In genomic region chr6:69729870-69730449, GRCh38 we compare ENCODE assay signal across 9 cellular contexts.
A peak's percentile ranks its signal among the peaks of the same experiment; 100 is the strongest.
DNase-seq lines count a peak whose midpoint lies in the region; ATAC-seq, FAIRE-seq and TF ChIP-seq lines count a peak whose summit lies in the region.
"Had no signal": no experiment of that assay in that cellular context is flagged by ENCODE, and none has a peak within 500 bp of the region (broad histone marks: within the 10 kb centered on the region; RNA-seq: fewer than 3 reads in every experiment).

No MANE protein-coding gene starts in this region.

- H3K4me1 Mint-ChIP-seq in immature natural killer cell, result peaks cover 2 to 25% of the 10 kb centered on the region in 2 donors
- H3K4me1 Mint-ChIP-seq: activated CD4-positive, alpha-beta T cell treated with anti-CD3 and anti-CD28 coated beads, Interleukin-2, amount 10 ng/mL, durations not matched to agents 24 days and 14 days had no signal

- H3K4me2 ChIP-seq in A549 (no peak overlapping the region), OCI-LY7 (ENCODE audit: low read length) (no peak overlapping the region)

- no peaks in the 10 kb centered on the region for H3K27me3 Mint-ChIP-seq in immature natural killer cell (ENCODE audit: low read depth in 3 of 3)
- H3K27me3 Mint-ChIP-seq: activated CD4-positive, alpha-beta T cell treated with anti-CD3 and anti-CD28 coated beads, Interleukin-2, amount 10 ng/mL, durations not matched to agents 24 days and 14 days had no signal

- H3K9me3 ChIP-seq in A549 (no peaks in the 10 kb centered on the region), OCI-LY7 (ENCODE audit: low read length) (peaks cover 7% of the 10 kb centered on the region; the same call in 1 of the 2 replicates)

- no peaks in the 10 kb centered on the region for H3K9me2 ChIP-seq in OCI-LY7 (ENCODE audit: insufficient read depth, low read length)

- no peaks in the 10 kb centered on the region; the same call in none of the 2 replicates for H4K20me1 ChIP-seq in OCI-LY7 (ENCODE audit: insufficient read depth, low read length)

- no peak overlapping the region for H3K27ac Mint-ChIP-seq in immature natural killer cell
- H3K27ac Mint-ChIP-seq: activated CD4-positive, alpha-beta T cell treated with anti-CD3 and anti-CD28 coated beads, Interleukin-2, amount 10 ng/mL, durations not matched to agents 24 days and 14 days had no signal

- H2AFZ ChIP-seq in OCI-LY7 (ENCODE audit: low read length), result no peak overlapping the region

- no peak for FAIRE-seq in A549 (lab: Jason Lieb, UNC)

- H3K4me1 ChIP-seq in A549 (no peaks in the 10 kb centered on the region), OCI-LY7 (ENCODE audit: insufficient read depth, low read length, poor library complexity, severe bottlenecking) (no peaks in the 10 kb centered on the region)

- no peak for TF ChIP-seq EP300 in A549 (IDR thresholded peaks at IDR 0.05)

- H3K4me3 ChIP-seq in A549 (no peak overlapping the region), OCI-LY7 (ENCODE audit: low read depth, low read length, poor library complexity, severe bottlenecking) (no peak overlapping the region), foreskin fibroblast (ENCODE audit: low read depth in 1 of 2, low read length in 2 of 2) (no peak overlapping the region)

- BruUV-seq in OCI-LY7 (replicated peaks; lab: Mats Ljungman, UMichigan), result no TSS peak

- POLR2A ChIA-PET in A549 (lab: Yijun Ruan, JAX) (no interaction called here), OCI-LY7 (lab: Charles Lee) (interaction anchor here (0.7 to 1.1 kb wide), 4 partner anchors 19 to 57 kb away, joined by 3 to 4 read pairs (median 4); no protein-coding TSS in a partner anchor)

- H3K36me3 Mint-ChIP-seq in immature natural killer cell, result peaks cover 12 to 15% (median 14%) of the 10 kb centered on the region in 3 donors

- intact Hi-C loops in OCI-LY7 (cut with micrococcal nuclease; ENCODE audit: unreplicated experiment), result loop anchor here (10.0 kb wide), 1 partner anchor 375 kb away; no protein-coding TSS in a partner anchor

- no peak for TF ChIP-seq POLR2A in A549 (IDR thresholded peaks at IDR 0.05; ENCODE audit: low read length)

- no peak overlapping the region for H3K27ac ChIP-seq in A549
- no peak overlapping the region for H3K27ac ChIP-seq in OCI-LY7 (ENCODE audit: low read depth, low read length, poor library complexity, severe bottlenecking)

- TF ChIP-seq CTCF in A549 (IDR thresholded peaks at IDR 0.05) (peak; percentile 34; the same call in 2 of the 3 replicates), OCI-LY7 (conservative IDR thresholded peaks at IDR 0.05; ENCODE audit: low read length) (peak; percentile 85), foreskin fibroblast (IDR thresholded peaks at IDR 0.05; ENCODE audit: low read depth, low read length) (peak; percentile 3)

- ATAC-seq in A549, result no peak
- no peak for ATAC-seq in HG03159 (IDR thresholded peaks at IDR 0.05; ENCODE audit: unreplicated experiment)

- CTCF ChIA-PET in A549 (lab: Yijun Ruan, JAX), result interaction anchor here (0.7 kb wide), 1 partner anchor 9 kb away, joined by 3 read pairs; no protein-coding TSS in a partner anchor
- CTCF ChIA-PET in OCI-LY7 (lab: Charles Lee; ENCODE audit: unreplicated experiment), result no interaction called here

- WGBS in A549 (ENCODE audit: missing lambda C conversion rate), result 61% methylated on average over 3 of the region's 3 CpGs

- H3K36me3 ChIP-seq in OCI-LY7 (ENCODE audit: insufficient read depth, low read length), result no peaks in the 10 kb centered on the region

- DNase-seq in A549 (ENCODE audit: low read depth in 1 of 2, low spot score in 1 of 2), result no peak
- peak; percentile 8 for DNase-seq in GF-D8 (lab: John Stamatoyannopoulos, UW)
- DNase-seq in OCI-LY7 (ENCODE audit: low spot score), result peak; percentile 2
- DNase-seq in foreskin fibroblast, result peak in 1 of 2 donors; percentile 4
- DNase-seq in HK-2 (ENCODE audit: unreplicated experiment), result no peak
- DNase-seq in NCI-H2081 treated with DMSO at 0.1 percent for 48 hours (lab: John Stamatoyannopoulos, UW), result no peak
- no peak for DNase-seq in immature natural killer cell
- DNase-seq: activated CD4-positive, alpha-beta T cell treated with anti-CD3 and anti-CD28 coated beads, Interleukin-2, amount 10 ng/mL, durations not matched to agents 24 days and 14 days had no signal

- TF ChIP-seq RAD21 in A549 (conservative IDR thresholded peaks at IDR 0.05 in 1 of 2, IDR thresholded peaks at IDR 0.05 in 1 of 2), result peak; percentile 10 to 37; a peak in 1 of 5 replicates

- peaks cover 0 to 2% (median 0%) of the 10 kb centered on the region in 6 donors for H3K9me3 Mint-ChIP-seq in immature natural killer cell
- H3K9me3 Mint-ChIP-seq: activated CD4-positive, alpha-beta T cell treated with anti-CD3 and anti-CD28 coated beads, Interleukin-2, amount 10 ng/mL, durations not matched to agents 24 days and 14 days had no signal

- no peak overlapping the region for H3K4me3 Mint-ChIP-seq in immature natural killer cell
- H3K4me3 Mint-ChIP-seq: activated CD4-positive, alpha-beta T cell treated with anti-CD3 and anti-CD28 coated beads, Interleukin-2, amount 10 ng/mL, durations not matched to agents 24 days and 14 days had no signal

- H3K79me2 ChIP-seq in OCI-LY7 (ENCODE audit: insufficient read depth, low read depth, low read length), result no peaks in the 10 kb centered on the region

TF ChIP-seq in A549, 52 proteins besides CTCF, POLR2A, EP300 and RAD21:
- no peak for TF ChIP-seq ESRRA (IDR thresholded peaks at IDR 0.05; ENCODE audit: borderline replicate concordance, low read length)
- TF ChIP-seq NR3C1 (IDR thresholded peaks at IDR 0.05), result no peak
- no peak for TF ChIP-seq EHF (CRISPR knock-in tag; IDR thresholded peaks at IDR 0.05)
- no peak for TF ChIP-seq PHF8 (IDR thresholded peaks at IDR 0.05; ENCODE audit: borderline replicate concordance, low read depth)
- no peak for TF ChIP-seq RARB (CRISPR knock-in tag; IDR thresholded peaks at IDR 0.05)
- TF ChIP-seq CEBPB (IDR thresholded peaks at IDR 0.05), result no peak
- TF ChIP-seq FOSB (CRISPR knock-in tag; IDR thresholded peaks at IDR 0.05), result no peak
- no peak for TF ChIP-seq ZFP36 (IDR thresholded peaks at IDR 0.05; ENCODE audit: borderline replicate concordance, partially characterized antibody)
- no peak for TF ChIP-seq HES2 (IDR thresholded peaks at IDR 0.05)
- TF ChIP-seq MAZ (IDR thresholded peaks at IDR 0.05; ENCODE audit: borderline replicate concordance, low read depth, low read length), result no peak
- no peak for TF ChIP-seq POLR2AphosphoS2 (conservative IDR thresholded peaks at IDR 0.05; ENCODE audit: low read length)

Comparison
In these comparisons a context has a peak if more than half of its experiments do, and no peak if none do; other contexts are left out.
1. DNase-seq: peak in GF-D8 (single experiment) and OCI-LY7 (single experiment); none in A549 (0 of 2), HK-2 (single experiment), NCI-H2081 treated with DMSO at 0.1 percent for 48 hours (single experiment) and immature natural killer cell (0 of 3).
2. CTCF ChIP-seq: peak in every context shown above with its lines; median percentile 85 in OCI-LY7; 34 in A549; 3 in foreskin fibroblast.